Comparison of ENCODE assay signal across 28 cellular contexts in the genomic region with DNA sequence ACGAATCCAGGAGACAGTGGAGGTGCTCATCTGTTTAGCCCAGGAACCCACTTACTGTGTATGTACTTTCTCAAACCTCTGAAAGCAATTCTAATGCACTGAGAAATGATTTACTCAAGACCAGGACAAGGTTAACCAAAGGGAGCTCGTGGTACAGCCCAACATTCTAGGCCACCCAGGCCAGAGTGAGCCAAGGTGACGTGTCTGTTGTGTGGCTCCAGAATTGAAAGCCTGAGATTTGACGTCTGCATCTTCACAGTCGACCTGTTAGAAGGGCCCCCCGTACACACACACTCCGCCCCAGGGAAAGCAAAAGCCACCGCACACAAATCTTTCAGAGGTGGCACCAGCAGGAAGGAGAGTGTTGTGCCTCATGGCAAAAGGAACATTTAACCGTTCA. TPM values are rescaled to one million over a fixed set of nuclear protein-coding genes. Genes with fewer than 3 reads are reported as not detected.
A peak's percentile ranks its signal among the peaks of the same experiment; 100 is the strongest.
DNase-seq lines count a peak whose midpoint lies in the region; ATAC-seq, FAIRE-seq and TF ChIP-seq lines count a peak whose summit lies in the region.
"Had no signal": no experiment of that assay in that cellular context is flagged by ENCODE, and none has a peak within 500 bp of the region (broad histone marks: within the 10 kb centered on the region; RNA-seq: fewer than 3 reads in every experiment).

No MANE protein-coding gene starts in this region.

- DNase-seq in HepG2 (ENCODE audit: low spot score) = no peak
- no peak for DNase-seq in right lobe of liver
- no peak for DNase-seq in kidney
- DNase-seq in stimulated activated CD4-positive, alpha-beta T cell treated with anti-CD3 and anti-CD28 coated beads, Interleukin-4, amount 100 ng/mL, for 24 hours = no peak
- no peak for DNase-seq in NCI-H1436 treated with DMSO at 0.1 percent for 48 hours (lab: John Stamatoyannopoulos, UW)
- no peak for DNase-seq in osteoblast (ENCODE audit: insufficient read length, low spot score, missing footprints)
- DNase-seq: activated CD8-positive, alpha-beta memory T cell treated with anti-CD3 and anti-CD28 coated beads for 24 hours; activated naive CD4-positive, alpha-beta T cell treated with Interleukin-2 at 50 U/mL for 16 hours; activated T-cell treated with anti-CD3 and anti-CD28 coated beads, Interleukin-2, amount 50 U/mL, for 1 hour; brain microvascular endothelial cell; C1 segment of cervical spinal cord; Calu3; effector CD8-positive, alpha-beta T cell; GOT3; head of caudate nucleus; stimulated activated CD4-positive, alpha-beta T cell treated with anti-CD3 and anti-CD28 coated beads, Interleukin-12 subunit alpha, Interleukin-12 subunit beta, amount 100 ng/mL, for 4 hours; stimulated activated CD4-positive, alpha-beta T cell treated with anti-CD3 and anti-CD28 coated beads, Interleukin-4, amount 100 ng/mL, for 1 hour had no signal

- TF ChIP-seq EP300 in HepG2 (IDR thresholded peaks at IDR 0.05; ENCODE audit: low read depth in 2 of 2, low read length in 2 of 2) = no peak
- no peak for TF ChIP-seq EP300 in HepG2 (CRISPR knock-in tag; IDR thresholded peaks at IDR 0.05; ENCODE audit: borderline replicate concordance)

- H4K20me1 ChIP-seq in HepG2 (ENCODE audit: insufficient read depth, low read length) (no peaks in the 10 kb centered on the region), osteoblast (ENCODE audit: insufficient read depth, low read length) (no peaks in the 10 kb centered on the region)

- H3K4me1 ChIP-seq in HepG2 (ENCODE audit: insufficient read depth, low read length) = peaks cover 14% of the 10 kb centered on the region
- peaks cover 0 to 7% (median 0%) of the 10 kb centered on the region in 4 donors for H3K4me1 ChIP-seq in right lobe of liver
- no peaks in the 10 kb centered on the region for H3K4me1 ChIP-seq in kidney (ENCODE audit: control insufficient read depth in 1 of 2, insufficient read depth in 1 of 2, low read depth in 1 of 2, low read length in 2 of 2)
- no peaks in the 10 kb centered on the region for H3K4me1 ChIP-seq in osteoblast (ENCODE audit: insufficient read depth, low read length)
- H3K4me1 ChIP-seq: pancreas, right atrium auricular region had no signal

- H3K4me3 ChIP-seq in HepG2 (replicated peaks in 1 of 3; ENCODE audit: insufficient read depth in 1 of 3, low read depth in 2 of 3, low read length in 3 of 3) (no peak overlapping the region; a peak in 1 of 6 replicates), right lobe of liver (no peak overlapping the region), kidney (ENCODE audit: low read length in 2 of 2) (peak overlapping the region in 1 of 2 donors; percentile 29), osteoblast (ENCODE audit: insufficient read depth, low read length) (no peak overlapping the region)
- H3K4me3 ChIP-seq: lower lobe of right lung, pancreas, right atrium auricular region, SK-N-MC, suprapubic skin had no signal

- H2AFZ ChIP-seq in HepG2 (ENCODE audit: low read length) = no peak overlapping the region
- H2AFZ ChIP-seq in osteoblast (ENCODE audit: low read length) = no peak overlapping the region

- intact Hi-C loops in HepG2 (cut with micrococcal nuclease; ENCODE audit: unreplicated experiment) = no loop called here
- intact Hi-C loops in right lobe of liver (cut with DNase I) = no loop called here
- intact Hi-C loops in kidney (cut with DNase I) = no loop called here

- WGBS in HepG2 (ENCODE audit: low lambda C conversion rate) = 39% methylated on average over 3 of the region's 9 CpGs
- 25% methylated on average over 8 of the region's 9 CpGs for WGBS in right lobe of liver (ENCODE audit: insufficient coverage, low coverage, low lambda C conversion rate, missing lambda C conversion rate)

- POLR2A ChIA-PET in HepG2 (lab: Yijun Ruan, JAX) = no interaction called here

- TF ChIP-seq CTCF in HepG2 (CRISPR knock-in tag; IDR thresholded peaks at IDR 0.05) = no peak
- TF ChIP-seq CTCF in right lobe of liver (IDR thresholded peaks at IDR 0.05) = no peak
- TF ChIP-seq CTCF in kidney (IDR thresholded peaks at IDR 0.05; ENCODE audit: borderline replicate concordance, extremely low read depth, insufficient read depth) = no peak
- TF ChIP-seq CTCF in osteoblast (IDR thresholded peaks at IDR 0.05; ENCODE audit: extremely low read depth, low read depth, low read length) = no peak

- CTCF ChIA-PET in HepG2 (lab: Yijun Ruan, JAX; ENCODE audit: low intra/inter-chr PET ratio, low total read pairs) = no interaction called here

- no peak overlapping the region for H3K9ac ChIP-seq in HepG2 (ENCODE audit: insufficient read depth, low read depth, low read length)
- H3K9ac ChIP-seq in kidney (ENCODE audit: low read length in 2 of 2) = no peak overlapping the region

- FAIRE-seq in HepG2 (lab: Jason Lieb, UNC) = no peak
- no peak for FAIRE-seq in kidney (lab: Jason Lieb, UNC)
- FAIRE-seq: keratinocyte, pancreas had no signal

- H3K9me3 ChIP-seq in HepG2 (ENCODE audit: low read length) = no peaks in the 10 kb centered on the region
- H3K9me3 ChIP-seq in right lobe of liver = no peaks in the 10 kb centered on the region
- H3K9me3 ChIP-seq in kidney (ENCODE audit: control insufficient read depth in 1 of 2, low read length in 2 of 2) = no peaks in the 10 kb centered on the region
- no peaks in the 10 kb centered on the region for H3K9me3 ChIP-seq in osteoblast (ENCODE audit: low read depth, low read length)
- H3K9me3 ChIP-seq: lower lobe of right lung, pancreas, suprapubic skin had no signal

- H3K27ac ChIP-seq in HepG2 (ENCODE audit: extremely low read length, insufficient read depth, low read length) (no peak overlapping the region), right lobe of liver (no peak overlapping the region), kidney (ENCODE audit: low read depth in 2 of 2, low read length in 2 of 2) (peak overlapping the region; percentile 57 to 72), osteoblast (ENCODE audit: low read depth, low read length) (no peak overlapping the region)
- H3K27ac ChIP-seq: brain microvascular endothelial cell, lower lobe of right lung, pancreas, right atrium auricular region, RWPE1, SK-N-MC, suprapubic skin had no signal

- H3K27me3 ChIP-seq in HepG2 (ENCODE audit: control insufficient read depth in 1 of 2, insufficient read depth in 2 of 2, low read length in 2 of 2) = no peaks in the 10 kb centered on the region
- H3K27me3 ChIP-seq in right lobe of liver = peaks cover 0 to 15% of the 10 kb centered on the region in 2 donors
- H3K27me3 ChIP-seq in osteoblast (ENCODE audit: insufficient read depth, low read length) = peaks cover 12% of the 10 kb centered on the region
- H3K27me3 ChIP-seq: brain microvascular endothelial cell, right atrium auricular region had no signal

- H3K4me2 ChIP-seq in HepG2 (ENCODE audit: low read depth, low read length) (peak overlapping the region; percentile 70), osteoblast (ENCODE audit: insufficient read depth, low read length) (no peak overlapping the region)

- no peaks in the 10 kb centered on the region for H3K79me2 ChIP-seq in HepG2 (ENCODE audit: insufficient read depth, low read length)
- no peaks in the 10 kb centered on the region for H3K79me2 ChIP-seq in osteoblast (ENCODE audit: insufficient read depth, low read length)

- no peak for TF ChIP-seq POLR2A in HepG2 (IDR thresholded peaks at IDR 0.05; ENCODE audit: insufficient read depth in 1 of 2, low read depth in 2 of 2, low read length in 2 of 2)
- TF ChIP-seq POLR2A in right lobe of liver (IDR thresholded peaks at IDR 0.05) = no peak

- no peak for TF ChIP-seq RAD21 in HepG2 (CRISPR knock-in tag; IDR thresholded peaks at IDR 0.05)

- H3K36me3 ChIP-seq in HepG2 (replicated peaks in 1 of 2; ENCODE audit: control insufficient read depth in 1 of 2, insufficient read depth in 2 of 2, low read length in 2 of 2) (no peaks in the 10 kb centered on the region), right lobe of liver (no peaks in the 10 kb centered on the region), kidney (ENCODE audit: control insufficient read depth in 1 of 2, insufficient read depth in 2 of 2, low read length in 2 of 2) (no peaks in the 10 kb centered on the region), osteoblast (ENCODE audit: insufficient read depth, low read length) (no peaks in the 10 kb centered on the region)
- H3K36me3 ChIP-seq: brain microvascular endothelial cell, lower lobe of right lung, pancreas, right atrium auricular region, suprapubic skin had no signal

- no TSS peak for BruUV-seq in HepG2 (replicated peaks; lab: Mats Ljungman, UMichigan)

- in situ Hi-C loops in HepG2 (cut with HindIII; ENCODE audit: extremely low pct_ligation_motif_present, low pct_unique_long_range_greater_than_20kb) = no loop called here

- no peak; the same call in 2 of the 3 replicates for ATAC-seq in HepG2
- no peak for ATAC-seq in right lobe of liver
- ATAC-seq in HG02678 (IDR thresholded peaks at IDR 0.05; ENCODE audit: unreplicated experiment) = peak; percentile 84
- ATAC-seq: stimulated activated memory B cell treated with anti-CD40 and anti-IgM and Interleukin-4, amounts not matched to agents 10 μg/mL and 1 μg/mL and 100 μg/mL, for 72 hours had no signal

RNA-seq across cellular contexts. Expression of a gene that starts 2.3 kb away (rescaled TPM):
- total RNA-seq in HepG2 (2016; rRNA removed; fragmentation: Illumina TruSeq; extraction: Trizol) (3.4 and 3.9 TPM in 2 replicates), right lobe of liver (under 1 TPM in 1 of 6 experiments, not detected in 5; 0.09 TPM), kidney (3.7 TPM), osteoblast (under 0.01 TPM in 2 replicates)
- total RNA-seq in HepG2 (2016; cell fraction: cytosol; rRNA removed; fragmentation: Illumina TruSeq; extraction: Trizol; ENCODE audit: low read depth) = 3.3 and 3.9 TPM in 2 replicates
- 2.9 and 4.0 TPM in 2 replicates for total RNA-seq in HepG2 (2016; cell fraction: insoluble cytoplasmic fraction; rRNA removed; fragmentation: Illumina TruSeq; extraction: Trizol)
- 2.4 and 2.6 TPM in 2 replicates for total RNA-seq in HepG2 (2016; cell fraction: membrane; rRNA removed; fragmentation: Illumina TruSeq; extraction: Trizol)
- 3.2 and 3.3 TPM in 2 replicates for total RNA-seq in HepG2 (2016; cell fraction: nucleus; rRNA removed; fragmentation: Illumina TruSeq; extraction: Trizol)
- polyA plus RNA-seq in HepG2 (2011; rRNA removed) (6.4 and 7.6 TPM in 2 replicates), kidney (ENCODE audit: insufficient read depth, low read depth, low replicate concordance) (5.0 TPM)
- 4.1 and 4.8 TPM in 2 replicates for polyA plus RNA-seq in HepG2 (2011; cell fraction: cytosol; rRNA removed)
- polyA plus RNA-seq in HepG2 (2011; cell fraction: nucleus; rRNA removed) = 11.2 and 11.9 TPM in 2 replicates
- polyA plus RNA-seq in HepG2 (2012) = 2.9 and 3.3 TPM in 2 replicates
- polyA plus RNA-seq in HepG2 (2016; cell fraction: cytosol; fragmentation: Illumina TruSeq; extraction: Trizol; ENCODE audit: low read depth) = 0.37 and 0.47 TPM in 2 replicates
- 2.8 and 3.0 TPM in 2 replicates for polyA plus RNA-seq in HepG2 (2016; cell fraction: insoluble cytoplasmic fraction; fragmentation: Illumina TruSeq; extraction: Trizol; ENCODE audit: low read depth)
- polyA plus RNA-seq in HepG2 (2016; cell fraction: membrane; fragmentation: Illumina TruSeq; extraction: Trizol; ENCODE audit: low read depth) = 0.81 and 0.82 TPM in 2 replicates
- polyA plus RNA-seq in HepG2 (2016; cell fraction: nucleus; fragmentation: Illumina TruSeq; extraction: Trizol; ENCODE audit: insufficient read depth, low read depth) = 8.2 and 11.1 TPM in 2 replicates
- polyA minus RNA-seq in HepG2 (2011; rRNA and poly(A)+ RNA removed; ENCODE audit: low replicate concordance) = 4.0 and 5.5 TPM in 2 replicates
- polyA minus RNA-seq in HepG2 (2011; cell fraction: cytosol; rRNA and poly(A)+ RNA removed) = 2.2 and 3.0 TPM in 2 replicates
- polyA minus RNA-seq in HepG2 (2011; cell fraction: nucleus; rRNA and poly(A)+ RNA removed) = 7.3 and 8.0 TPM in 2 replicates
- total RNA-seq: LHCN-M2, right atrium auricular region, suprapubic skin, ureter had no signal

Comparison
In these comparisons a context has a peak if more than half of its experiments do, and no peak if none do; other contexts are left out.
1. H3K27ac ChIP-seq: peak in kidney (2 of 2); none in HepG2 (single experiment), right lobe of liver (0 of 3) and osteoblast (single experiment).